In genomic region chr6:34230653-34231351, GRCh38 we compare ENCODE assay signal across 1 cellular context.
TF ChIP-seq lines count a peak whose summit lies in the region.

No MANE protein-coding gene starts in this region.

TF ChIP-seq in HepG2, 621 proteins besides CTCF, POLR2A, EP300 and RAD21:
- TF ChIP-seq ZNF572 (CRISPR knock-in tag; IDR thresholded peaks at IDR 0.05), result no peak
- 0 out of 2 replicates have a peak, but pooled peaks have one; percentile 30 for TF ChIP-seq KDM1A (CRISPR knock-in tag; IDR thresholded peaks at IDR 0.05)
- 0 out of 2 replicates have a peak, but pooled peaks have one; percentile 12 for TF ChIP-seq ZNF687 (CRISPR knock-in tag; IDR thresholded peaks at IDR 0.05)
